Comparison of ENCODE assay signal across 15 cellular contexts in genomic region chr6:130453230-130453629, GRCh38.
DNase-seq lines count a peak whose midpoint lies in the region; ATAC-seq, FAIRE-seq and TF ChIP-seq lines count a peak whose summit lies in the region.
"Had no signal": no experiment of that assay in that cellular context is flagged by ENCODE, and none has a peak within 500 bp of the region (broad histone marks: within the 10 kb centered on the region; RNA-seq: fewer than 3 reads in every experiment).

No MANE protein-coding gene starts in this region.

- no peak for TF ChIP-seq POLR2A in A549 (IDR thresholded peaks at IDR 0.05; ENCODE audit: low read length)
- no peak for TF ChIP-seq POLR2A in H54 (IDR thresholded peaks at IDR 0.05; ENCODE audit: low read depth, low read length)

- TF ChIP-seq EP300 in A549 (IDR thresholded peaks at IDR 0.05), result no peak

- H3K4me2 ChIP-seq in A549, result no peak overlapping the region

- H3K27me3 ChIP-seq in RWPE2 (ENCODE audit: insufficient read depth, poor library complexity, severe bottlenecking) (no peaks in the 10 kb centered on the region), endocrine pancreas (ENCODE audit: control insufficient read depth, insufficient read depth, low read length) (no peaks in the 10 kb centered on the region)
- H3K27me3 ChIP-seq: upper lobe of left lung had no signal

- FAIRE-seq in A549 (lab: Jason Lieb, UNC) (no peak), H54 (lab: Jason Lieb, UNC) (no peak)
- FAIRE-seq: endometrium had no signal

- H3K4me1 ChIP-seq in A549, result no peaks in the 10 kb centered on the region
- H3K4me1 ChIP-seq in RWPE2 (ENCODE audit: insufficient read depth, poor library complexity, severe bottlenecking), result peaks cover 4% of the 10 kb centered on the region
- H3K4me1 ChIP-seq in endocrine pancreas (ENCODE audit: control insufficient read depth, insufficient read depth, low read length), result peaks cover 22% of the 10 kb centered on the region
- H3K4me1 ChIP-seq: upper lobe of left lung had no signal

- H3K4me3 ChIP-seq in A549, result no peak overlapping the region
- H3K4me3 ChIP-seq in RWPE2 (ENCODE audit: severe bottlenecking), result no peak overlapping the region
- peak overlapping the region; percentile 37 for H3K4me3 ChIP-seq in endocrine pancreas (ENCODE audit: control insufficient read depth, insufficient read depth, low read length)
- H3K4me3 ChIP-seq: upper lobe of left lung had no signal

- TF ChIP-seq CTCF in A549 (IDR thresholded peaks at IDR 0.05) (no peak), RWPE2 (IDR thresholded peaks at IDR 0.05; ENCODE audit: poor library complexity, severe bottlenecking) (no peak)

- no peaks in the 10 kb centered on the region for H3K36me3 ChIP-seq in RWPE2 (ENCODE audit: low read depth)
- no peaks in the 10 kb centered on the region for H3K36me3 ChIP-seq in endocrine pancreas (ENCODE audit: control insufficient read depth, insufficient read depth, low read length)
- H3K36me3 ChIP-seq: upper lobe of left lung had no signal

- H3K9me3 ChIP-seq in A549, result no peaks in the 10 kb centered on the region
- no peaks in the 10 kb centered on the region for H3K9me3 ChIP-seq in RWPE2 (ENCODE audit: severe bottlenecking)
- no peaks in the 10 kb centered on the region for H3K9me3 ChIP-seq in endocrine pancreas (ENCODE audit: control insufficient read depth, low read length)
- H3K9me3 ChIP-seq: upper lobe of left lung had no signal

- CTCF ChIA-PET in A549 (lab: Yijun Ruan, JAX), result no interaction called here

- H3K9ac ChIP-seq in endocrine pancreas (ENCODE audit: control insufficient read depth, insufficient read depth, low read length), result no peak overlapping the region

- TF ChIP-seq RAD21 in A549 (conservative IDR thresholded peaks at IDR 0.05 in 1 of 2, IDR thresholded peaks at IDR 0.05 in 1 of 2), result no peak

- DNase-seq in A549 (ENCODE audit: low read depth in 1 of 2, low spot score in 1 of 2), result peak; percentile 0 to 5
- peak; percentile 82 for DNase-seq in ELR (ENCODE audit: low read depth)
- DNase-seq in RWPE2 (ENCODE audit: low spot score), result no peak
- DNase-seq in H54 (ENCODE audit: insufficient read length, low spot score), result no peak
- DNase-seq in SHP77 treated with DMSO at 0.1 percent for 48 hours (lab: John Stamatoyannopoulos, UW), result no peak
- DNase-seq in activated CD8-positive, alpha-beta memory T cell treated with anti-CD3 and anti-CD28 coated beads for 24 hours, result no peak
- DNase-seq: glutamatergic neuron; left colon; stimulated activated CD4-positive, alpha-beta T cell treated with anti-CD3 and anti-CD28 coated beads, Interleukin-2, amount 100 ng/mL, for 24 hours; stimulated activated CD8-positive, alpha-beta memory T cell treated with anti-CD3 and anti-CD28 coated beads, Interleukin-4, amount 100 ng/mL, for 48 hours; SW 1271; upper lobe of left lung had no signal

- ATAC-seq in A549 (no peak; a peak in 1 of 6 replicates), RWPE2 (ENCODE audit: low read depth) (peak; percentile 63; the same call in 2 of the 3 replicates), GM19467 (IDR thresholded peaks at IDR 0.05; ENCODE audit: unreplicated experiment) (no peak)
- ATAC-seq: left colon had no signal

- WGBS in A549 (ENCODE audit: missing lambda C conversion rate), result 5% methylated on average over 5 of the region's 5 CpGs

- no peak overlapping the region for H3K27ac ChIP-seq in A549
- H3K27ac ChIP-seq in RWPE2 (ENCODE audit: poor library complexity, severe bottlenecking), result no peak overlapping the region
- H3K27ac ChIP-seq: upper lobe of left lung had no signal

- POLR2A ChIA-PET in A549 (lab: Yijun Ruan, JAX), result no interaction called here

TF ChIP-seq in A549, 52 proteins besides CTCF, POLR2A, EP300 and RAD21:
- no peak for TF ChIP-seq ZC3H11A (IDR thresholded peaks at IDR 0.05)
- TF ChIP-seq SREBF2 (IDR thresholded peaks at IDR 0.05), result no peak
- no peak for TF ChIP-seq ZSCAN20 (CRISPR knock-in tag; IDR thresholded peaks at IDR 0.05)
- no peak for TF ChIP-seq KDM1A (IDR thresholded peaks at IDR 0.05; ENCODE audit: low read depth)
TF ChIP-seq in A549: peak in this region for 0.

Comparison
In these comparisons a context has a peak if more than half of its experiments do, and no peak if none do; other contexts are left out.
1. DNase-seq: peak in A549 (2 of 2) and ELR (single experiment); none in RWPE2 (single experiment), H54 (single experiment), SHP77 treated with DMSO at 0.1 percent for 48 hours (single experiment) and activated CD8-positive, alpha-beta memory T cell treated with anti-CD3 and anti-CD28 coated beads for 24 hours (single experiment).